ENCODE assay signal across 18 cellular contexts in the genomic region with DNA sequence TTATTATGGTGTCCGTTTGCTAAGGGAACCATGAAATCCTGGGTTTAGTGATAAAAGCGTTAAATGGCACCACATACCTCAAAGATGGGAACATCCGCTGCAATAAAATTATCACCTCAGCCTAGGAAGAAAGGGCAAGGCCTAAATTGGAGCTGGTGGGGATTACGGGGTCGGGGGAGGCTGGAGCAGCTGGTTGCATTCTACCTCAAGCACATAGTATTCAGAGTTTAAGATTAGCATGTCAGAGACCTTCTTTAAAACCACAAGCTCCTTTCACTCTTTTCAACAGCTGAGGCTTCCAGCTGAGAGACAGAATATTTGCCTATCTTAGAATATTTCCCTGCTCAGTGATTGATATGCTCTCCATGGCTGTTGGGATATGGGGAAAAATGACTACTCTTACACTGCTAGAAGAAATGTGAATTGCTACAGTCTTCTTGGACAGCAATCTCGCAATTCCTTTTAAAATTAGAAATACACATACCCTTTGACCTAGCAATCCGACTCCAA.
"Had no signal": no experiment of that assay in that cellular context is flagged by ENCODE, and none has a peak within 500 bp of the region (broad histone marks: within the 10 kb centered on the region; RNA-seq: fewer than 3 reads in every experiment).

No MANE protein-coding gene starts in this region.

- H3K4me1 Mint-ChIP-seq: activated CD4-positive, alpha-beta memory T cell treated with anti-CD3 and anti-CD28 coated beads, Interleukin-2, amount 10 ng/mL, durations not matched to agents 7 days and 5 days; activated CD4-positive, alpha-beta T cell treated with anti-CD3 and anti-CD28 coated beads for 36 hours; activated naive CD8-positive, alpha-beta T cell treated with anti-CD3 and anti-CD28 coated beads, Interleukin-2, amount 10 ng/mL, durations not matched to agents 7 days and 5 days had no signal

- DNase-seq: activated CD4-positive, alpha-beta memory T cell treated with anti-CD3 and anti-CD28 coated beads, Interleukin-2, amount 10 ng/mL, durations not matched to agents 7 days and 5 days; activated CD4-positive, alpha-beta T cell treated with anti-CD3 and anti-CD28 coated beads for 36 hours; activated gamma-delta T cell; activated naive CD8-positive, alpha-beta T cell treated with anti-CD3 and anti-CD28 coated beads, Interleukin-2, amount 10 ng/mL, durations not matched to agents 7 days and 5 days; activated T-cell treated with anti-CD3 and anti-CD28 coated beads, Interleukin-2, amount 50 U/mL, for 48 hours; anterior cingulate cortex; colonic mucosa; effector CD4-positive, alpha-beta T cell; gastrocnemius medialis; heart right ventricle; nephron progenitor cell; pancreas; stimulated activated CD4-positive, alpha-beta T cell treated with anti-CD3 and anti-CD28 coated beads, Interleukin-15, amount 100 ng/mL, for 24 hours; stimulated activated CD4-positive, alpha-beta T cell treated with anti-CD3 and anti-CD28 coated beads, Interleukin-4, amount 100 ng/mL, for 24 hours; SW 1271; tibial artery had no signal

- H3K4me3 ChIP-seq: colonic mucosa, gastrocnemius medialis, heart right ventricle, lung, pancreas, tibial artery, vagina had no signal

- H3K9me3 ChIP-seq: colonic mucosa, gastrocnemius medialis, heart right ventricle, pancreas, tibial artery, vagina had no signal

- H3K36me3 ChIP-seq: colonic mucosa, gastrocnemius medialis, heart right ventricle, pancreas, tibial artery, vagina had no signal

- H3K27ac Mint-ChIP-seq: activated CD4-positive, alpha-beta memory T cell treated with anti-CD3 and anti-CD28 coated beads, Interleukin-2, amount 10 ng/mL, durations not matched to agents 7 days and 5 days; activated CD4-positive, alpha-beta T cell treated with anti-CD3 and anti-CD28 coated beads for 36 hours; activated naive CD8-positive, alpha-beta T cell treated with anti-CD3 and anti-CD28 coated beads, Interleukin-2, amount 10 ng/mL, durations not matched to agents 7 days and 5 days; nephron progenitor cell had no signal

- ATAC-seq: activated CD4-positive, alpha-beta T cell treated with anti-CD3 and anti-CD28 coated beads for 36 hours; gastrocnemius medialis; heart right ventricle; pancreas had no signal

- H3K4me1 ChIP-seq: colonic mucosa, heart right ventricle, pancreas, vagina had no signal

- H3K36me3 Mint-ChIP-seq: activated naive CD8-positive, alpha-beta T cell treated with anti-CD3 and anti-CD28 coated beads, Interleukin-2, amount 10 ng/mL, durations not matched to agents 7 days and 5 days had no signal

- H3K4me3 Mint-ChIP-seq: activated CD4-positive, alpha-beta memory T cell treated with anti-CD3 and anti-CD28 coated beads, Interleukin-2, amount 10 ng/mL, durations not matched to agents 7 days and 5 days; activated CD4-positive, alpha-beta T cell treated with anti-CD3 and anti-CD28 coated beads for 36 hours; activated naive CD8-positive, alpha-beta T cell treated with anti-CD3 and anti-CD28 coated beads, Interleukin-2, amount 10 ng/mL, durations not matched to agents 7 days and 5 days; nephron progenitor cell had no signal

- H3K27me3 ChIP-seq: colonic mucosa, gastrocnemius medialis, heart right ventricle, pancreas, tibial artery, vagina had no signal

- H3K27ac ChIP-seq: colonic mucosa, gastrocnemius medialis, heart right ventricle, pancreas, tibial artery, vagina had no signal
